ENCODE assay signal across 1 cellular context in genomic region chr2:176002684-176003225, GRCh38.
TF ChIP-seq lines count a peak whose summit lies in the region.

No MANE protein-coding gene starts in this region.

TF ChIP-seq in GM12878, 131 proteins besides CTCF, POLR2A, EP300 and RAD21 (continued from another document):
- TF ChIP-seq, protein P1, sequence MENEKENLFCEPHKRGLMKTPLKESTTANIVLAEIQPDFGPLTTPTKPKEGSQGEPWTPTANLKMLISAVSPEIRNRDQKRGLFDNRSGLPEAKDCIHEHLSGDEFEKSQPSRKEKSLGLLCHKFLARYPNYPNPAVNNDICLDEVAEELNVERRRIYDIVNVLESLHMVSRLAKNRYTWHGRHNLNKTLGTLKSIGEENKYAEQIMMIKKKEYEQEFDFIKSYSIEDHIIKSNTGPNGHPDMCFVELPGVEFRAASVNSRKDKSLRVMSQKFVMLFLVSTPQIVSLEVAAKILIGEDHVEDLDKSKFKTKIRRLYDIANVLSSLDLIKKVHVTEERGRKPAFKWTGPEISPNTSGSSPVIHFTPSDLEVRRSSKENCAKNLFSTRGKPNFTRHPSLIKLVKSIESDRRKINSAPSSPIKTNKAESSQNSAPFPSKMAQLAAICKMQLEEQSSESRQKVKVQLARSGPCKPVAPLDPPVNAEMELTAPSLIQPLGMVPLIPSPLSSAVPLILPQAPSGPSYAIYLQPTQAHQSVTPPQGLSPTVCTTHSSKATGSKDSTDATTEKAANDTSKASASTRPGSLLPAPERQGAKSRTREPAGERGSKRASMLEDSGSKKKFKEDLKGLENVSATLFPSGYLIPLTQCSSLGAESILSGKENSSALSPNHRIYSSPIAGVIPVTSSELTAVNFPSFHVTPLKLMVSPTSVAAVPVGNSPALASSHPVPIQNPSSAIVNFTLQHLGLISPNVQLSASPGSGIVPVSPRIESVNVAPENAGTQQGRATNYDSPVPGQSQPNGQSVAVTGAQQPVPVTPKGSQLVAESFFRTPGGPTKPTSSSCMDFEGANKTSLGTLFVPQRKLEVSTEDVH (IDR thresholded peaks at IDR 0.05; ENCODE audit: low read depth, partially characterized antibody), result no peak
- TF ChIP-seq NR2F1 (conservative IDR thresholded peaks at IDR 0.05) (no peak), HDAC6 (IDR thresholded peaks at IDR 0.05; ENCODE audit: unreplicated experiment) (no peak), FOXK2 (IDR thresholded peaks at IDR 0.05) (no peak), IRF5 (IDR thresholded peaks at IDR 0.05; ENCODE audit: borderline replicate concordance) (no peak), NFYA (IDR thresholded peaks at IDR 0.05; ENCODE audit: borderline replicate concordance, low read depth, low read length) (no peak)
